ENCODE assay signal across 28 cellular contexts in genomic region chr2:168831662-168832061, GRCh38. TPM values are rescaled to one million over a fixed set of nuclear protein-coding genes. Genes with fewer than 3 reads are reported as not detected.
"Had no signal": no experiment of that assay in that cellular context is flagged by ENCODE, and none has a peak within 500 bp of the region (broad histone marks: within the 10 kb centered on the region; RNA-seq: fewer than 3 reads in every experiment).

No MANE protein-coding gene starts in this region.

- FAIRE-seq: colon, endometrium, endothelial cell of umbilical vein, frontal cortex had no signal

- H3K4me3 ChIP-seq: colonic mucosa, coronary artery, dorsolateral prefrontal cortex, esophagus muscularis mucosa, esophagus squamous epithelium, gastrocnemius medialis, gastroesophageal sphincter, heart left ventricle, heart right ventricle had no signal

- H3K27ac ChIP-seq: colonic mucosa, coronary artery, epithelial cell of prostate, esophagus muscularis mucosa, esophagus squamous epithelium, foreskin keratinocyte, gastrocnemius medialis, gastroesophageal sphincter, heart left ventricle, heart right ventricle had no signal

- ATAC-seq: effector memory CD8-positive, alpha-beta T cell; esophagus mucosa; foreskin keratinocyte; gastrocnemius medialis; gastroesophageal sphincter; heart left ventricle; heart right ventricle had no signal

- H3K9me3 ChIP-seq: colonic mucosa, esophagus muscularis mucosa, esophagus squamous epithelium, gastrocnemius medialis had no signal

- H3K4me1 ChIP-seq: colonic mucosa, esophagus muscularis mucosa, esophagus squamous epithelium, foreskin keratinocyte, gastrocnemius medialis, gastroesophageal sphincter, heart left ventricle, heart right ventricle had no signal

- DNase-seq: colonic mucosa; cortex of kidney; dermis blood vessel endothelial cell; dorsolateral prefrontal cortex; effector CD4-positive, alpha-beta T cell; effector CD8-positive, alpha-beta T cell; effector memory CD4-positive, alpha-beta T cell; effector memory CD8-positive, alpha-beta T cell; endodermal cell; erythroblast; esophagus squamous epithelium; foreskin fibroblast; foreskin keratinocyte; foreskin melanocyte; gastrocnemius medialis; glutamatergic neuron; head of caudate nucleus; heart left ventricle; heart right ventricle had no signal

- H3K27me3 ChIP-seq: colonic mucosa, dorsolateral prefrontal cortex, esophagus muscularis mucosa, esophagus squamous epithelium, foreskin keratinocyte, gastrocnemius medialis, gastroesophageal sphincter, heart left ventricle, heart right ventricle had no signal

- H3K36me3 ChIP-seq: esophagus squamous epithelium had no signal

RNA-seq across cellular contexts. Expression of gene NOSTRIN, which starts 29.2 kb away (rescaled TPM):
- total RNA-seq: foreskin keratinocyte had no signal
- polyA plus RNA-seq: foreskin keratinocyte had no signal

RNA-seq across cellular contexts. Expression of gene SPC25, which starts 58.6 kb away (rescaled TPM):
- total RNA-seq: gastrocnemius medialis, gastroesophageal sphincter had no signal
